In the genomic region with DNA sequence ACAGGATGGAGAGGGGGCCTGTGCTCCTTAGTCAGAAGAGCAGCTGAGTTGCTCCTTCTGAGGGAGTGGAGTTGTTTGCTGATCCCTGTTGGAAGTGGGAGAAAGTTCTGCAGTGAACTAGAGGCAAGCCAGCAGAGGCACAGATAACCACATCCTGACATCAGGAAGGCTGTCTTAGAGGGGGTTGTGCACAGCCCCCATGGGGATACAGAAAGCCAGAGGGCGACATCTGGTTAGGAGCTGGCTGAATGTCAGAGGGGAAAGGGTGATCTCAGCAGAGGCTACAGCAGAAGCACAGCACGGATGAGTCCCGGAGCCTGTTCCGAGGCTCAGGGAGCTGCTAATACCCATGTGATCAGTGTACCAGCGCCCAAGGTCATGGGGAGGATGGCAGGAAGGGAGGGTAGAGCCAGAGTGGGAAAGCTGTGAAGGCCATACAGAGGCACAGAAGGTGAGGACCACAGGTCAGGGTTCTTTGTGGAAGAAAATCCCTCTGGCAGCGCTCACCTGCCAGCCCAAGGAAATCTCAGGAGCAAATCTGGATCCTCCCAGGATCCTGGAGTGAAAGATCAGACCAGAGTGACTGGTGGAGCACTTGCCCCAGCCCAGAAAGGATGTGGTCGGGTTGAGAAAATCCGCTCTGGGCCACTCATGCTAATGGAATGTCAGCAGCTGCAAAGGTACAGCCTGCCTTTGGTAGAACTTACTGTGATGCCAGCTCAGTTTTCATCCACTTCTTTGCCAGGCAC, we compare ENCODE assay signal across 8 cellular contexts.
A peak's percentile ranks its signal among the peaks of the same experiment; 100 is the strongest.
DNase-seq lines count a peak whose midpoint lies in the region; ATAC-seq and TF ChIP-seq lines count a peak whose summit lies in the region.

No MANE protein-coding gene starts in this region.

- ATAC-seq in activated CD8-positive, alpha-beta T cell treated with anti-CD3 and anti-CD28 coated beads, Interleukin-2, amount 10 ng/mL, durations not matched to agents 7 days and 5 days = no peak
- no peak for ATAC-seq in activated CD8-positive, alpha-beta T cell treated with anti-CD3 and anti-CD28 coated beads for 36 hours
- ATAC-seq in activated B cell treated with CpG ODN at 0.5 μM for 24 hours (ENCODE audit: low read depth) (no peak), left cardiac atrium (peak; percentile 62 to 79), HG02973 (IDR thresholded peaks at IDR 0.05; ENCODE audit: unreplicated experiment) (no peak)

- no peaks in the 10 kb centered on the region for H3K27me3 ChIP-seq in skeletal muscle satellite cell (ENCODE audit: control insufficient read depth, insufficient read depth, low read length)

- intact Hi-C loops in activated CD8-positive, alpha-beta T cell treated with anti-CD3 and anti-CD28 coated beads for 36 hours (cut with micrococcal nuclease) = no loop called here
- intact Hi-C loops in activated B cell treated with CpG ODN at 0.5 μM for 24 hours (cut with micrococcal nuclease) = no loop called here
- intact Hi-C loops in left cardiac atrium (cut with DNase I) = no loop called here

- peaks cover 57% of the 10 kb centered on the region for H3K4me1 ChIP-seq in skeletal muscle satellite cell (ENCODE audit: control insufficient read depth, insufficient read depth, low read length)

- H3K4me3 ChIP-seq in skeletal muscle satellite cell (ENCODE audit: low read length) = peak overlapping the region; percentile 53

- TF ChIP-seq CTCF in activated CD8-positive, alpha-beta T cell treated with anti-CD3 and anti-CD28 coated beads for 36 hours (IDR thresholded peaks at IDR 0.05) = no peak
- TF ChIP-seq CTCF in activated B cell treated with CpG ODN at 0.5 μM for 24 hours (IDR thresholded peaks at IDR 0.05) (no peak), progenitor cell of endocrine pancreas (IDR thresholded peaks at IDR 0.05; ENCODE audit: unreplicated experiment) (no peak)

- CTCF ChIA-PET in activated CD8-positive, alpha-beta T cell treated with anti-CD3 and anti-CD28 coated beads, Interleukin-2, amount 10 ng/mL, durations not matched to agents 7 days and 5 days (lab: Charles Lee) = no interaction called here
- CTCF ChIA-PET in activated CD8-positive, alpha-beta T cell treated with anti-CD3 and anti-CD28 coated beads for 36 hours (lab: Charles Lee) = no interaction called here
- CTCF ChIA-PET in activated B cell treated with CpG ODN at 0.5 μM for 24 hours (lab: Charles Lee) = no interaction called here

- H3K36me3 Mint-ChIP-seq in activated CD8-positive, alpha-beta T cell treated with anti-CD3 and anti-CD28 coated beads, Interleukin-2, amount 10 ng/mL, durations not matched to agents 7 days and 5 days (ENCODE audit: low read depth) = peaks cover 41% of the 10 kb centered on the region
- peaks cover 9% of the 10 kb centered on the region for H3K36me3 Mint-ChIP-seq in activated CD8-positive, alpha-beta T cell treated with anti-CD3 and anti-CD28 coated beads for 36 hours (ENCODE audit: low read depth)
- peaks cover 91% of the 10 kb centered on the region for H3K36me3 Mint-ChIP-seq in activated B cell treated with CpG ODN at 0.5 μM for 24 hours (ENCODE audit: low read depth)
- H3K36me3 Mint-ChIP-seq in progenitor cell of endocrine pancreas (ENCODE audit: insufficient read depth) = peaks cover 5% of the 10 kb centered on the region

- DNase-seq in activated CD8-positive, alpha-beta T cell treated with anti-CD3 and anti-CD28 coated beads, Interleukin-2, amount 10 ng/mL, durations not matched to agents 7 days and 5 days = no peak
- DNase-seq in activated CD8-positive, alpha-beta T cell treated with anti-CD3 and anti-CD28 coated beads for 36 hours = no peak
- DNase-seq in activated B cell treated with CpG ODN at 0.5 μM for 24 hours = no peak
- peak; percentile 48 for DNase-seq in left cardiac atrium
- no peak for DNase-seq in progenitor cell of endocrine pancreas (ENCODE audit: low spot score, unreplicated experiment)
- DNase-seq in GDM1 (lab: John Stamatoyannopoulos, UW) = no peak

- H3K9ac ChIP-seq in skeletal muscle satellite cell (ENCODE audit: low read depth, low read length) = peak overlapping the region; percentile 80

- H3K4me1 Mint-ChIP-seq in activated CD8-positive, alpha-beta T cell treated with anti-CD3 and anti-CD28 coated beads, Interleukin-2, amount 10 ng/mL, durations not matched to agents 7 days and 5 days (ENCODE audit: low read depth) = peaks cover 24% of the 10 kb centered on the region
- H3K4me1 Mint-ChIP-seq in activated CD8-positive, alpha-beta T cell treated with anti-CD3 and anti-CD28 coated beads for 36 hours (ENCODE audit: low read depth) = peaks cover 10% of the 10 kb centered on the region
- H3K4me1 Mint-ChIP-seq in activated B cell treated with CpG ODN at 0.5 μM for 24 hours (peaks cover 40% of the 10 kb centered on the region), progenitor cell of endocrine pancreas (ENCODE audit: low read depth) (peaks cover 1% of the 10 kb centered on the region)

- H3K4me3 Mint-ChIP-seq in activated CD8-positive, alpha-beta T cell treated with anti-CD3 and anti-CD28 coated beads, Interleukin-2, amount 10 ng/mL, durations not matched to agents 7 days and 5 days = no peak overlapping the region
- no peak overlapping the region for H3K4me3 Mint-ChIP-seq in activated CD8-positive, alpha-beta T cell treated with anti-CD3 and anti-CD28 coated beads for 36 hours
- H3K4me3 Mint-ChIP-seq in activated B cell treated with CpG ODN at 0.5 μM for 24 hours (peak overlapping the region; percentile 56), progenitor cell of endocrine pancreas (ENCODE audit: low read depth) (no peak overlapping the region)

- no peaks in the 10 kb centered on the region for H3K9me3 ChIP-seq in skeletal muscle satellite cell (replicated peaks; ENCODE audit: low read length)

- H3K9me3 Mint-ChIP-seq in activated CD8-positive, alpha-beta T cell treated with anti-CD3 and anti-CD28 coated beads, Interleukin-2, amount 10 ng/mL, durations not matched to agents 7 days and 5 days (ENCODE audit: insufficient read depth) = no peaks in the 10 kb centered on the region
- no peaks in the 10 kb centered on the region for H3K9me3 Mint-ChIP-seq in activated CD8-positive, alpha-beta T cell treated with anti-CD3 and anti-CD28 coated beads for 36 hours
- H3K9me3 Mint-ChIP-seq in activated B cell treated with CpG ODN at 0.5 μM for 24 hours = no peaks in the 10 kb centered on the region
- no peaks in the 10 kb centered on the region for H3K9me3 Mint-ChIP-seq in progenitor cell of endocrine pancreas (ENCODE audit: low read depth)

- H3K36me3 ChIP-seq in skeletal muscle satellite cell (ENCODE audit: insufficient read depth, low read length) = peaks cover 33% of the 10 kb centered on the region

- H3K27me3 Mint-ChIP-seq in activated CD8-positive, alpha-beta T cell treated with anti-CD3 and anti-CD28 coated beads, Interleukin-2, amount 10 ng/mL, durations not matched to agents 7 days and 5 days (ENCODE audit: low read depth) = no peaks in the 10 kb centered on the region
- no peaks in the 10 kb centered on the region for H3K27me3 Mint-ChIP-seq in activated CD8-positive, alpha-beta T cell treated with anti-CD3 and anti-CD28 coated beads for 36 hours
- H3K27me3 Mint-ChIP-seq in activated B cell treated with CpG ODN at 0.5 μM for 24 hours (no peaks in the 10 kb centered on the region), progenitor cell of endocrine pancreas (no peaks in the 10 kb centered on the region)

- H3K27ac Mint-ChIP-seq in activated CD8-positive, alpha-beta T cell treated with anti-CD3 and anti-CD28 coated beads, Interleukin-2, amount 10 ng/mL, durations not matched to agents 7 days and 5 days = peak overlapping the region; percentile 42
- no peak overlapping the region for H3K27ac Mint-ChIP-seq in activated CD8-positive, alpha-beta T cell treated with anti-CD3 and anti-CD28 coated beads for 36 hours
- H3K27ac Mint-ChIP-seq in activated B cell treated with CpG ODN at 0.5 μM for 24 hours (peak overlapping the region; percentile 63), progenitor cell of endocrine pancreas (no peak overlapping the region)

- POLR2A ChIA-PET in activated CD8-positive, alpha-beta T cell treated with anti-CD3 and anti-CD28 coated beads, Interleukin-2, amount 10 ng/mL, durations not matched to agents 7 days and 5 days (lab: Charles Lee) = no interaction called here
- POLR2A ChIA-PET in activated CD8-positive, alpha-beta T cell treated with anti-CD3 and anti-CD28 coated beads for 36 hours (lab: Charles Lee) = interaction anchor here (0.6 kb wide), 1 partner anchor 44 kb away, joined by 3 read pairs; no protein-coding TSS in a partner anchor
- POLR2A ChIA-PET in activated B cell treated with CpG ODN at 0.5 μM for 24 hours (lab: Charles Lee) = interaction anchor here (0.5 to 0.6 kb wide), 2 partner anchors 127 to 258 kb away, joined by 3 read pairs; no protein-coding TSS in a partner anchor

- H3K4me2 ChIP-seq in skeletal muscle satellite cell (ENCODE audit: low read length) = peak overlapping the region; percentile 77

Comparison
In these comparisons a context has a peak if more than half of its experiments do, and no peak if none do; other contexts are left out.
1. H3K27ac Mint-ChIP-seq: peak in activated CD8-positive, alpha-beta T cell treated with anti-CD3 and anti-CD28 coated beads, Interleukin-2, amount 10 ng/mL, durations not matched to agents 7 days and 5 days (single experiment) and activated B cell treated with CpG ODN at 0.5 μM for 24 hours (single experiment); none in activated CD8-positive, alpha-beta T cell treated with anti-CD3 and anti-CD28 coated beads for 36 hours (single experiment) and progenitor cell of endocrine pancreas (single experiment).
2. ATAC-seq: peak in left cardiac atrium (2 of 2); none in activated CD8-positive, alpha-beta T cell treated with anti-CD3 and anti-CD28 coated beads, Interleukin-2, amount 10 ng/mL, durations not matched to agents 7 days and 5 days (single experiment), activated CD8-positive, alpha-beta T cell treated with anti-CD3 and anti-CD28 coated beads for 36 hours (single experiment), activated B cell treated with CpG ODN at 0.5 μM for 24 hours (single experiment) and HG02973 (single experiment).